Comparison of ENCODE assay signal across 1 cellular context in genomic region chr1:219812491-219813221, GRCh38.
TF ChIP-seq lines count a peak whose summit lies in the region.

No MANE protein-coding gene starts in this region.

TF ChIP-seq in GM23338, 12 proteins besides CTCF, POLR2A, EP300 and RAD21 (continued from another document):
- TF ChIP-seq ZNF462 (CRISPR knock-in tag; IDR thresholded peaks at IDR 0.05) (no peak), POLR2AphosphoS5 (IDR thresholded peaks at IDR 0.05; ENCODE audit: low read depth) (no peak), ZNF114 (CRISPR knock-in tag; IDR thresholded peaks at IDR 0.05) (no peak), NANOG (IDR thresholded peaks at IDR 0.05; ENCODE audit: borderline replicate concordance) (no peak), EZH2phosphoT487 (IDR thresholded peaks at IDR 0.05; ENCODE audit: unreplicated experiment) (no peak), REST (IDR thresholded peaks at IDR 0.05; ENCODE audit: unreplicated experiment) (no peak), ZNF331 (CRISPR knock-in tag; IDR thresholded peaks at IDR 0.05; ENCODE audit: low read depth) (no peak), STAT1 (IDR thresholded peaks at IDR 0.05; ENCODE audit: unreplicated experiment) (no peak)
